In genomic region chr22:42700355-42700754, GRCh38 we compare ENCODE assay signal across 14 cellular contexts. TPM values are rescaled to one million over a fixed set of nuclear protein-coding genes. Genes with fewer than 3 reads are reported as not detected.
"Had no signal": no experiment of that assay in that cellular context is flagged by ENCODE, and none has a peak within 500 bp of the region (broad histone marks: within the 10 kb centered on the region; RNA-seq: fewer than 3 reads in every experiment).

No MANE protein-coding gene starts in this region.

- DNase-seq: activated CD4-positive, alpha-beta T cell treated with anti-CD3 and anti-CD28 coated beads for 48 hours; activated CD8-positive, alpha-beta memory T cell treated with anti-CD3 and anti-CD28 coated beads, Interleukin-2, amount 50 U/mL, for 48 hours; activated CD8-positive, alpha-beta T cell treated with anti-CD3 and anti-CD28 coated beads, Interleukin-2, amount 10 ng/mL, durations not matched to agents 7 days and 5 days; activated naive CD4-positive, alpha-beta T cell treated with anti-CD3 and anti-CD28 coated beads, Interleukin-2, amount 10 ng/mL, durations not matched to agents 7 days and 5 days; body of pancreas; foreskin keratinocyte; hippocampal formation; naive B cell; SK-N-SH; spleen; stimulated activated CD4-positive, alpha-beta T cell treated with anti-CD3 and anti-CD28 coated beads, Interleukin-2, amount 100 ng/mL, for 24 hours; stimulated activated naive B cell treated with anti-CD40 and anti-IgM and Interleukin-4, amounts not matched to agents 10 μg/mL and 1 μg/mL and 100 μg/mL, for 72 hours had no signal

- H3K4me2 ChIP-seq: SK-N-SH had no signal

- H3K4me3 ChIP-seq: body of pancreas, lung, spleen had no signal

- H3K36me3 ChIP-seq: spleen had no signal

- H3K9ac ChIP-seq: SK-N-SH had no signal

- H3K27me3 ChIP-seq: body of pancreas, foreskin keratinocyte, spleen had no signal

- H3K27ac ChIP-seq: body of pancreas, foreskin keratinocyte had no signal

- H3K9me3 ChIP-seq: body of pancreas, SK-N-SH, spleen had no signal

RNA-seq across cellular contexts. Expression of gene A4GALT, which starts 20.3 kb away (rescaled TPM):
- total RNA-seq: T-helper 1 cell treated with Interleukin-12 subunit alpha and Interleukin-12 subunit beta and Interleukin-4 antibody, amounts not matched to agents 30 ng/mL and 1 ng/mL, for 36 hours had no signal

RNA-seq across cellular contexts. Expression of gene ATP5MGL, which starts 60.0 kb away (rescaled TPM):
- total RNA-seq: body of pancreas had no signal
- polyA plus RNA-seq: foreskin keratinocyte, SK-N-SH, spleen had no signal
